Comparison of ENCODE assay signal across 9 cellular contexts in genomic region chr22:21623402-21623970, GRCh38. TPM values are rescaled to one million over a fixed set of nuclear protein-coding genes. Genes with fewer than 3 reads are reported as not detected.
DNase-seq lines count a peak whose midpoint lies in the region; ATAC-seq lines count a peak whose summit lies in the region.
"Had no signal": no experiment of that assay in that cellular context is flagged by ENCODE, and none has a peak within 500 bp of the region (broad histone marks: within the 10 kb centered on the region; RNA-seq: fewer than 3 reads in every experiment).

No MANE protein-coding gene starts in this region.

- no peaks in the 10 kb centered on the region for H3K9me2 ChIP-seq in Karpas-422 (replicated peaks; ENCODE audit: insufficient read depth, low read length)

- peaks cover 0 to 24% of the 10 kb centered on the region in 2 donors for H3K36me3 ChIP-seq in esophagus (ENCODE audit: control insufficient read depth in 2 of 2, insufficient read depth in 2 of 2, low read length in 1 of 2)
- H3K36me3 ChIP-seq in Karpas-422 (ENCODE audit: insufficient read depth, low read length), result peaks cover 20% of the 10 kb centered on the region

- peaks cover 36% of the 10 kb centered on the region for H4K20me1 ChIP-seq in Karpas-422 (ENCODE audit: insufficient read depth, low read depth, low read length)

- H3K79me2 ChIP-seq in Karpas-422 (ENCODE audit: low read length), result peaks cover 67% of the 10 kb centered on the region

- no peak overlapping the region for H3K4me2 ChIP-seq in Karpas-422 (ENCODE audit: low read depth, low read length, poor library complexity, severe bottlenecking)

- no peak overlapping the region for H3K9ac ChIP-seq in Karpas-422 (ENCODE audit: low read length)

- H3K27me3 ChIP-seq in esophagus (ENCODE audit: control insufficient read depth in 1 of 2, insufficient read depth in 2 of 2, low read length in 2 of 2) (no peaks in the 10 kb centered on the region), Karpas-422 (ENCODE audit: low read length) (no peaks in the 10 kb centered on the region)

- 49 to 76% methylated on average over 11 of the region's 11 CpGs for WGBS in esophagus, 2 donors

- H3K9me3 ChIP-seq in esophagus (ENCODE audit: control insufficient read depth in 2 of 2, insufficient read depth in 1 of 2, low read depth in 1 of 2, low read length in 1 of 2) (no peaks in the 10 kb centered on the region), Karpas-422 (ENCODE audit: low read length) (no peaks in the 10 kb centered on the region)

- in situ Hi-C loops in G401 (cut with HindIII; ENCODE audit: low sequenced_read_pairs), result no loop called here

- H3K27ac ChIP-seq in esophagus (ENCODE audit: low read depth in 2 of 2, low read length in 1 of 2), result peak overlapping the region; percentile 19 to 29
- no peak overlapping the region for H3K27ac ChIP-seq in Karpas-422 (ENCODE audit: low read length)

- H3K4me1 ChIP-seq in esophagus (ENCODE audit: control insufficient read depth in 2 of 2, insufficient read depth in 2 of 2, low read length in 1 of 2) (peaks cover 4 to 20% of the 10 kb centered on the region in 2 donors), Karpas-422 (ENCODE audit: low read length) (peaks cover 39% of the 10 kb centered on the region)

- H3K4me3 ChIP-seq in esophagus (ENCODE audit: low read depth in 1 of 2, low read length in 2 of 2) (no peak overlapping the region), Karpas-422 (ENCODE audit: low read length) (no peak overlapping the region)

- no peak for ATAC-seq in GM18907 (IDR thresholded peaks at IDR 0.05; ENCODE audit: unreplicated experiment)

- DNase-seq in G401 (ENCODE audit: low spot score) (peak; percentile 78), NCI-H446 treated with DMSO at 0.1 percent for 48 hours (lab: John Stamatoyannopoulos, UW) (peak; percentile 93), putamen (ENCODE audit: low spot score) (peak; percentile 50), NCI-H146 (lab: John Stamatoyannopoulos, UW) (no peak), Kasumi-1 (lab: John Stamatoyannopoulos, UW) (no peak), Karpas-422 (no peak)

- H2AFZ ChIP-seq in Karpas-422 (ENCODE audit: low read length), result no peak overlapping the region

RNA-seq across cellular contexts. Expression of gene YDJC, which starts 6.3 kb away (rescaled TPM):
- 71.7 and 80.6 TPM in 2 replicates for total RNA-seq in G401 (2014; rRNA removed; shearing (Covaris generic))
- 10 to 100 TPM; 28.5 to 31.4 TPM for polyA plus RNA-seq in esophagus
- 59.1 and 109 TPM in 2 replicates for total RNA-seq in Karpas-422 (2014; rRNA removed; shearing (Covaris generic); ENCODE audit: low replicate concordance)

RNA-seq across cellular contexts. Expression of gene CCDC116, which starts 9.1 kb away (rescaled TPM):
- not detected in 2 replicates for total RNA-seq in G401 (2014; rRNA removed; shearing (Covaris generic))
- polyA plus RNA-seq in esophagus, result under 1 TPM; 0.25 to 0.61 TPM
- total RNA-seq in Karpas-422 (2014; rRNA removed; shearing (Covaris generic); ENCODE audit: low replicate concordance), result 0.11 and 1.3 TPM in 2 replicates
- total RNA-seq: bronchial epithelial cell had no signal

RNA-seq across cellular contexts. Expression of gene SDF2L1, which starts 18.6 kb away (rescaled TPM):
- total RNA-seq in G401 (2014; rRNA removed; shearing (Covaris generic)), result 39.7 and 49.4 TPM in 2 replicates
- polyA plus RNA-seq in esophagus, result 10 to 100 TPM; 18.7 to 52.7 TPM
- 19.0 and 72.9 TPM in 2 replicates for total RNA-seq in Karpas-422 (2014; rRNA removed; shearing (Covaris generic); ENCODE audit: low replicate concordance)

RNA-seq across cellular contexts. Expression of gene PPIL2, which starts 42.3 kb away (rescaled TPM):
- total RNA-seq in G401 (2014; rRNA removed; shearing (Covaris generic)), result 20.5 and 24.0 TPM in 2 replicates
- 10 to 100 TPM; 29.7 to 41.8 TPM for polyA plus RNA-seq in esophagus
- 32.8 and 39.6 TPM in 2 replicates for total RNA-seq in Karpas-422 (2014; rRNA removed; shearing (Covaris generic); ENCODE audit: low replicate concordance)

RNA-seq across cellular contexts. Expression of gene UBE2L3, which starts 56.0 kb away (rescaled TPM):
- 46.6 and 58.0 TPM in 2 replicates for total RNA-seq in G401 (2014; rRNA removed; shearing (Covaris generic))
- polyA plus RNA-seq in esophagus, result 10 to 100 TPM; 48.4 to 49.1 TPM
- total RNA-seq in Karpas-422 (2014; rRNA removed; shearing (Covaris generic); ENCODE audit: low replicate concordance), result 38.7 and 56.1 TPM in 2 replicates

Comparison
In these comparisons a context has a peak if more than half of its experiments do, and no peak if none do; other contexts are left out.
1. DNase-seq: peak in G401 (single experiment), NCI-H446 treated with DMSO at 0.1 percent for 48 hours (single experiment) and putamen (single experiment); none in NCI-H146 (single experiment), Kasumi-1 (0 of 2) and Karpas-422 (single experiment).